1 cellular context compared by ENCODE assay signal in genomic region chr20:1134836-1135235, GRCh38.
TF ChIP-seq lines count a peak whose summit lies in the region.

No MANE protein-coding gene starts in this region.

TF ChIP-seq in HepG2, 621 proteins besides CTCF, POLR2A, EP300 and RAD21:
- no peak for TF ChIP-seq ZFP36L1 (CRISPR knock-in tag; IDR thresholded peaks at IDR 0.05)
- no peak for TF ChIP-seq ZBTB33 (CRISPR knock-in tag; IDR thresholded peaks at IDR 0.05)
- TF ChIP-seq TFDP2 (CRISPR knock-in tag; IDR thresholded peaks at IDR 0.05) = no peak
- peak; percentile 47 for TF ChIP-seq RBM22 (optimal IDR thresholded peaks at IDR 0.05; ENCODE audit: low read length)
- TF ChIP-seq ZSCAN25 (CRISPR knock-in tag; IDR thresholded peaks at IDR 0.05) = 0 out of 2 replicates have a peak, but pooled peaks have one; percentile 28
- TF ChIP-seq KDM5B (CRISPR knock-in tag; IDR thresholded peaks at IDR 0.05; ENCODE audit: borderline replicate concordance) = 0 out of 2 replicates have a peak, but pooled peaks have one; percentile 21
- no peak for TF ChIP-seq FOXA3 (CRISPR knock-in tag; IDR thresholded peaks at IDR 0.05)
- TF ChIP-seq ZNF605 (CRISPR knock-in tag; IDR thresholded peaks at IDR 0.05) = 0 out of 2 replicates have a peak, but pooled peaks have one; percentile 32
- no peak for TF ChIP-seq NR2F6 (IDR thresholded peaks at IDR 0.05)
- TF ChIP-seq NR2F6 (CRISPR knock-in tag; IDR thresholded peaks at IDR 0.05) = no peak
- TF ChIP-seq, protein P1, sequence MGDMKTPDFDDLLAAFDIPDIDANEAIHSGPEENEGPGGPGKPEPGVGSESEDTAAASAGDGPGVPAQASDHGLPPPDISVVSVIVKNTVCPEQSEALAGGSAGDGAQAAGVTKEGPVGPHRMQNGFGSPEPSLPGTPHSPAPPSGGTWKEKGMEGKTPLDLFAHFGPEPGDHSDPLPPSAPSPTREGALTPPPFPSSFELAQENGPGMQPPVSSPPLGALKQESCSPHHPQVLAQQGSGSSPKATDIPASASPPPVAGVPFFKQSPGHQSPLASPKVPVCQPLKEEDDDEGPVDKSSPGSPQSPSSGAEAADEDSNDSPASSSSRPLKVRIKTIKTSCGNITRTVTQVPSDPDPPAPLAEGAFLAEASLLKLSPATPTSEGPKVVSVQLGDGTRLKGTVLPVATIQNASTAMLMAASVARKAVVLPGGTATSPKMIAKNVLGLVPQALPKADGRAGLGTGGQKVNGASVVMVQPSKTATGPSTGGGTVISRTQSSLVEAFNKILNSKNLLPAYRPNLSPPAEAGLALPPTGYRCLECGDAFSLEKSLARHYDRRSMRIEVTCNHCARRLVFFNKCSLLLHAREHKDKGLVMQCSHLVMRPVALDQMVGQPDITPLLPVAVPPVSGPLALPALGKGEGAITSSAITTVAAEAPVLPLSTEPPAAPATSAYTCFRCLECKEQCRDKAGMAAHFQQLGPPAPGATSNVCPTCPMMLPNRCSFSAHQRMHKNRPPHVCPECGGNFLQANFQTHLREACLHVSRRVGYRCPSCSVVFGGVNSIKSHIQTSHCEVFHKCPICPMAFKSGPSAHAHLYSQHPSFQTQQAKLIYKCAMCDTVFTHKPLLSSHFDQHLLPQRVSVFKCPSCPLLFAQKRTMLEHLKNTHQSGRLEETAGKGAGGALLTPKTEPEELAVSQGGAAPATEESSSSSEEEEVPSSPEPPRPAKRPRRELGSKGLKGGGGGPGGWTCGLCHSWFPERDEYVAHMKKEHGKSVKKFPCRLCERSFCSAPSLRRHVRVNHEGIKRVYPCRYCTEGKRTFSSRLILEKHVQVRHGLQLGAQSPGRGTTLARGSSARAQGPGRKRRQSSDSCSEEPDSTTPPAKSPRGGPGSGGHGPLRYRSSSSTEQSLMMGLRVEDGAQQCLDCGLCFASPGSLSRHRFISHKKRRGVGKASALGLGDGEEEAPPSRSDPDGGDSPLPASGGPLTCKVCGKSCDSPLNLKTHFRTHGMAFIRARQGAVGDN (CRISPR knock-in tag; IDR thresholded peaks at IDR 0.05) = peak; percentile 24; the same call in 1 of the 2 replicates
- no peak for TF ChIP-seq FOXP1 (IDR thresholded peaks at IDR 0.05)
- TF ChIP-seq FOXP1 (CRISPR knock-in tag; IDR thresholded peaks at IDR 0.05) = no peak
- TF ChIP-seq MLXIP (CRISPR knock-in tag; IDR thresholded peaks at IDR 0.05; ENCODE audit: borderline replicate concordance) = no peak
- 0 out of 2 replicates have a peak, but pooled peaks have one; percentile 28 for TF ChIP-seq ZNF446 (CRISPR knock-in tag; IDR thresholded peaks at IDR 0.05)
